1 cellular context compared by ENCODE assay signal in the genomic region with DNA sequence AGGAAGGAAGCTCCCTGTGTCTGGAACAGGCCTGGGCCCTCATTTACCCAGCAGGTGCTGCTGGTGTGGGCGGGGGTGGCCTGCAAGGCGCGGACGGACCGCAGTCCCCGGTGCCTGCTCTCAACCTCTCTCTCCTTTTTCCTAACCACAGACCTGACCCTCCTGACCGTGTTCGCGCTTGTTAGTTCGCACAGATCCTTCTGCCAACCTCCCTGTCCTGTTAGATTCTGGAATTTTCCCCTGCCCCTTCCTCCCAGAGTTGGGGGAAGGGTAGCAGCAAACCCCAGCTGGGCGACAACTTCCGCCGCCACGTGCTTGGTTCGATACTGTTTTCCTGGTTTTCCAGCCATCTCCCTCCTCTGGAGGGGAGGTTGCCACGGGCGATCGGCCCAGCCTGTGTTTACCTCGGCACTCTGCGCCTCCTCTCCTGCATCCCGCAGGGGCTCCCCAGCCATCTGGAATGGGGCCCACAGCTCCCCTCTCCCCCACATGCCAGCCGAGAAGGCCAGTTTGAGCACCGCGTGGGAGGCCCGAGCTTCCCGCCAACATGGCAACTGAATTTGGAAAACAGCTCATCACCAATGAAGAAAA.
TF ChIP-seq lines count a peak whose summit lies in the region.

No MANE protein-coding gene starts in this region.

TF ChIP-seq in WTC11, 78 proteins besides CTCF, POLR2A, EP300 and RAD21 (continued from another document and continues in another):
- TF ChIP-seq, protein P1, sequence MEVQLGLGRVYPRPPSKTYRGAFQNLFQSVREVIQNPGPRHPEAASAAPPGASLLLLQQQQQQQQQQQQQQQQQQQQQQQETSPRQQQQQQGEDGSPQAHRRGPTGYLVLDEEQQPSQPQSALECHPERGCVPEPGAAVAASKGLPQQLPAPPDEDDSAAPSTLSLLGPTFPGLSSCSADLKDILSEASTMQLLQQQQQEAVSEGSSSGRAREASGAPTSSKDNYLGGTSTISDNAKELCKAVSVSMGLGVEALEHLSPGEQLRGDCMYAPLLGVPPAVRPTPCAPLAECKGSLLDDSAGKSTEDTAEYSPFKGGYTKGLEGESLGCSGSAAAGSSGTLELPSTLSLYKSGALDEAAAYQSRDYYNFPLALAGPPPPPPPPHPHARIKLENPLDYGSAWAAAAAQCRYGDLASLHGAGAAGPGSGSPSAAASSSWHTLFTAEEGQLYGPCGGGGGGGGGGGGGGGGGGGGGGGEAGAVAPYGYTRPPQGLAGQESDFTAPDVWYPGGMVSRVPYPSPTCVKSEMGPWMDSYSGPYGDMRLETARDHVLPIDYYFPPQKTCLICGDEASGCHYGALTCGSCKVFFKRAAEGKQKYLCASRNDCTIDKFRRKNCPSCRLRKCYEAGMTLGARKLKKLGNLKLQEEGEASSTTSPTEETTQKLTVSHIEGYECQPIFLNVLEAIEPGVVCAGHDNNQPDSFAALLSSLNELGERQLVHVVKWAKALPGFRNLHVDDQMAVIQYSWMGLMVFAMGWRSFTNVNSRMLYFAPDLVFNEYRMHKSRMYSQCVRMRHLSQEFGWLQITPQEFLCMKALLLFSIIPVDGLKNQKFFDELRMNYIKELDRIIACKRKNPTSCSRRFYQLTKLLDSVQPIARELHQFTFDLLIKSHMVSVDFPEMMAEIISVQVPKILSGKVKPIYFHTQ (CRISPR knock-in tag; IDR thresholded peaks at IDR 0.05): no peak
- TF ChIP-seq ZNF317 (CRISPR knock-in tag; IDR thresholded peaks at IDR 0.05; ENCODE audit: borderline replicate concordance, low read depth): no peak
- TF ChIP-seq TP53 (CRISPR knock-in tag; IDR thresholded peaks at IDR 0.05): no peak
- TF ChIP-seq, protein P2, sequence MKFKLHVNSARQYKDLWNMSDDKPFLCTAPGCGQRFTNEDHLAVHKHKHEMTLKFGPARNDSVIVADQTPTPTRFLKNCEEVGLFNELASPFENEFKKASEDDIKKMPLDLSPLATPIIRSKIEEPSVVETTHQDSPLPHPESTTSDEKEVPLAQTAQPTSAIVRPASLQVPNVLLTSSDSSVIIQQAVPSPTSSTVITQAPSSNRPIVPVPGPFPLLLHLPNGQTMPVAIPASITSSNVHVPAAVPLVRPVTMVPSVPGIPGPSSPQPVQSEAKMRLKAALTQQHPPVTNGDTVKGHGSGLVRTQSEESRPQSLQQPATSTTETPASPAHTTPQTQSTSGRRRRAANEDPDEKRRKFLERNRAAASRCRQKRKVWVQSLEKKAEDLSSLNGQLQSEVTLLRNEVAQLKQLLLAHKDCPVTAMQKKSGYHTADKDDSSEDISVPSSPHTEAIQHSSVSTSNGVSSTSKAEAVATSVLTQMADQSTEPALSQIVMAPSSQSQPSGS (CRISPR knock-in tag; IDR thresholded peaks at IDR 0.05; ENCODE audit: borderline replicate concordance, low read depth): no peak
- TF ChIP-seq, protein P3, sequence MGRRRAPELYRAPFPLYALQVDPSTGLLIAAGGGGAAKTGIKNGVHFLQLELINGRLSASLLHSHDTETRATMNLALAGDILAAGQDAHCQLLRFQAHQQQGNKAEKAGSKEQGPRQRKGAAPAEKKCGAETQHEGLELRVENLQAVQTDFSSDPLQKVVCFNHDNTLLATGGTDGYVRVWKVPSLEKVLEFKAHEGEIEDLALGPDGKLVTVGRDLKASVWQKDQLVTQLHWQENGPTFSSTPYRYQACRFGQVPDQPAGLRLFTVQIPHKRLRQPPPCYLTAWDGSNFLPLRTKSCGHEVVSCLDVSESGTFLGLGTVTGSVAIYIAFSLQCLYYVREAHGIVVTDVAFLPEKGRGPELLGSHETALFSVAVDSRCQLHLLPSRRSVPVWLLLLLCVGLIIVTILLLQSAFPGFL (CRISPR knock-in tag; IDR thresholded peaks at IDR 0.05; ENCODE audit: borderline replicate concordance): no peak
- TF ChIP-seq FOXK1 (CRISPR knock-in tag; IDR thresholded peaks at IDR 0.05): peak; percentile 55; the same call in 1 of the 2 replicates
- TF ChIP-seq MYBL2 (CRISPR knock-in tag; IDR thresholded peaks at IDR 0.05): peak; percentile 80; the same call in 1 of the 2 replicates
- TF ChIP-seq ZNF219 (CRISPR knock-in tag; IDR thresholded peaks at IDR 0.05; ENCODE audit: borderline replicate concordance): no peak
- TF ChIP-seq ESRRA (CRISPR knock-in tag; IDR thresholded peaks at IDR 0.05; ENCODE audit: borderline replicate concordance): no peak
- TF ChIP-seq ZNF263 (CRISPR knock-in tag; IDR thresholded peaks at IDR 0.05; ENCODE audit: low read depth): no peak; the same call in 1 of the 2 replicates
- no peak for TF ChIP-seq ZNF396 (CRISPR knock-in tag; IDR thresholded peaks at IDR 0.05; ENCODE audit: borderline replicate concordance)
- TF ChIP-seq FOXP1 (CRISPR knock-in tag; IDR thresholded peaks at IDR 0.05; ENCODE audit: borderline replicate concordance): peak; percentile 92
- TF ChIP-seq NR3C1 (CRISPR knock-in tag; conservative IDR thresholded peaks at IDR 0.05; ENCODE audit: low read depth): no peak
- no peak for TF ChIP-seq HMGA2 (CRISPR knock-in tag; IDR thresholded peaks at IDR 0.05)
- TF ChIP-seq, protein P4, sequence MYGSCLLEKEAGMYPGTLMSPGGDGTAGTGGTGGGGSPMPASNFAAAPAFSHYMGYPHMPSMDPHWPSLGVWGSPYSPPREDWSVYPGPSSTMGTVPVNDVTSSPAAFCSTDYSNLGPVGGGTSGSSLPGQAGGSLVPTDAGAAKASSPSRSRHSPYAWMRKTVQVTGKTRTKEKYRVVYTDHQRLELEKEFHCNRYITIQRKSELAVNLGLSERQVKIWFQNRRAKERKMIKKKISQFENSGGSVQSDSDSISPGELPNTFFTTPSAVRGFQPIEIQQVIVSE (CRISPR knock-in tag; IDR thresholded peaks at IDR 0.05; ENCODE audit: borderline replicate concordance): no peak
- TF ChIP-seq NFATC4 (CRISPR knock-in tag; IDR thresholded peaks at IDR 0.05): no peak
- TF ChIP-seq RELA (CRISPR knock-in tag; IDR thresholded peaks at IDR 0.05; ENCODE audit: borderline replicate concordance): no peak
- no peak for TF ChIP-seq ELF4 (CRISPR knock-in tag; IDR thresholded peaks at IDR 0.05; ENCODE audit: low read depth)
- TF ChIP-seq, protein P5, sequence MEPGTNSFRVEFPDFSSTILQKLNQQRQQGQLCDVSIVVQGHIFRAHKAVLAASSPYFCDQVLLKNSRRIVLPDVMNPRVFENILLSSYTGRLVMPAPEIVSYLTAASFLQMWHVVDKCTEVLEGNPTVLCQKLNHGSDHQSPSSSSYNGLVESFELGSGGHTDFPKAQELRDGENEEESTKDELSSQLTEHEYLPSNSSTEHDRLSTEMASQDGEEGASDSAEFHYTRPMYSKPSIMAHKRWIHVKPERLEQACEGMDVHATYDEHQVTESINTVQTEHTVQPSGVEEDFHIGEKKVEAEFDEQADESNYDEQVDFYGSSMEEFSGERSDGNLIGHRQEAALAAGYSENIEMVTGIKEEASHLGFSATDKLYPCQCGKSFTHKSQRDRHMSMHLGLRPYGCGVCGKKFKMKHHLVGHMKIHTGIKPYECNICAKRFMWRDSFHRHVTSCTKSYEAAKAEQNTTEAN (CRISPR knock-in tag; IDR thresholded peaks at IDR 0.05): peak; percentile 38; the same call in 1 of the 2 replicates
- TF ChIP-seq, protein P6, sequence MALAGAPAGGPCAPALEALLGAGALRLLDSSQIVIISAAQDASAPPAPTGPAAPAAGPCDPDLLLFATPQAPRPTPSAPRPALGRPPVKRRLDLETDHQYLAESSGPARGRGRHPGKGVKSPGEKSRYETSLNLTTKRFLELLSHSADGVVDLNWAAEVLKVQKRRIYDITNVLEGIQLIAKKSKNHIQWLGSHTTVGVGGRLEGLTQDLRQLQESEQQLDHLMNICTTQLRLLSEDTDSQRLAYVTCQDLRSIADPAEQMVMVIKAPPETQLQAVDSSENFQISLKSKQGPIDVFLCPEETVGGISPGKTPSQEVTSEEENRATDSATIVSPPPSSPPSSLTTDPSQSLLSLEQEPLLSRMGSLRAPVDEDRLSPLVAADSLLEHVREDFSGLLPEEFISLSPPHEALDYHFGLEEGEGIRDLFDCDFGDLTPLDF (CRISPR knock-in tag; IDR thresholded peaks at IDR 0.05): no peak
- TF ChIP-seq, protein P7, sequence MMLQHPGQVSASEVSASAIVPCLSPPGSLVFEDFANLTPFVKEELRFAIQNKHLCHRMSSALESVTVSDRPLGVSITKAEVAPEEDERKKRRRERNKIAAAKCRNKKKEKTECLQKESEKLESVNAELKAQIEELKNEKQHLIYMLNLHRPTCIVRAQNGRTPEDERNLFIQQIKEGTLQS (CRISPR knock-in tag; conservative IDR thresholded peaks at IDR 0.05): no peak
- no peak for TF ChIP-seq JAZF1 (CRISPR knock-in tag; IDR thresholded peaks at IDR 0.05)
- TF ChIP-seq, protein P8, sequence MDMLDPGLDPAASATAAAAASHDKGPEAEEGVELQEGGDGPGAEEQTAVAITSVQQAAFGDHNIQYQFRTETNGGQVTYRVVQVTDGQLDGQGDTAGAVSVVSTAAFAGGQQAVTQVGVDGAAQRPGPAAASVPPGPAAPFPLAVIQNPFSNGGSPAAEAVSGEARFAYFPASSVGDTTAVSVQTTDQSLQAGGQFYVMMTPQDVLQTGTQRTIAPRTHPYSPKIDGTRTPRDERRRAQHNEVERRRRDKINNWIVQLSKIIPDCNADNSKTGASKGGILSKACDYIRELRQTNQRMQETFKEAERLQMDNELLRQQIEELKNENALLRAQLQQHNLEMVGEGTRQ (CRISPR knock-in tag; IDR thresholded peaks at IDR 0.05): no peak; the same call in 1 of the 2 replicates
- TF ChIP-seq ATF1 (CRISPR knock-in tag; IDR thresholded peaks at IDR 0.05): no peak
- no peak for TF ChIP-seq GRHL2 (CRISPR knock-in tag; IDR thresholded peaks at IDR 0.05; ENCODE audit: insufficient replicate concordance, severe bottlenecking)
- TF ChIP-seq, protein P9, sequence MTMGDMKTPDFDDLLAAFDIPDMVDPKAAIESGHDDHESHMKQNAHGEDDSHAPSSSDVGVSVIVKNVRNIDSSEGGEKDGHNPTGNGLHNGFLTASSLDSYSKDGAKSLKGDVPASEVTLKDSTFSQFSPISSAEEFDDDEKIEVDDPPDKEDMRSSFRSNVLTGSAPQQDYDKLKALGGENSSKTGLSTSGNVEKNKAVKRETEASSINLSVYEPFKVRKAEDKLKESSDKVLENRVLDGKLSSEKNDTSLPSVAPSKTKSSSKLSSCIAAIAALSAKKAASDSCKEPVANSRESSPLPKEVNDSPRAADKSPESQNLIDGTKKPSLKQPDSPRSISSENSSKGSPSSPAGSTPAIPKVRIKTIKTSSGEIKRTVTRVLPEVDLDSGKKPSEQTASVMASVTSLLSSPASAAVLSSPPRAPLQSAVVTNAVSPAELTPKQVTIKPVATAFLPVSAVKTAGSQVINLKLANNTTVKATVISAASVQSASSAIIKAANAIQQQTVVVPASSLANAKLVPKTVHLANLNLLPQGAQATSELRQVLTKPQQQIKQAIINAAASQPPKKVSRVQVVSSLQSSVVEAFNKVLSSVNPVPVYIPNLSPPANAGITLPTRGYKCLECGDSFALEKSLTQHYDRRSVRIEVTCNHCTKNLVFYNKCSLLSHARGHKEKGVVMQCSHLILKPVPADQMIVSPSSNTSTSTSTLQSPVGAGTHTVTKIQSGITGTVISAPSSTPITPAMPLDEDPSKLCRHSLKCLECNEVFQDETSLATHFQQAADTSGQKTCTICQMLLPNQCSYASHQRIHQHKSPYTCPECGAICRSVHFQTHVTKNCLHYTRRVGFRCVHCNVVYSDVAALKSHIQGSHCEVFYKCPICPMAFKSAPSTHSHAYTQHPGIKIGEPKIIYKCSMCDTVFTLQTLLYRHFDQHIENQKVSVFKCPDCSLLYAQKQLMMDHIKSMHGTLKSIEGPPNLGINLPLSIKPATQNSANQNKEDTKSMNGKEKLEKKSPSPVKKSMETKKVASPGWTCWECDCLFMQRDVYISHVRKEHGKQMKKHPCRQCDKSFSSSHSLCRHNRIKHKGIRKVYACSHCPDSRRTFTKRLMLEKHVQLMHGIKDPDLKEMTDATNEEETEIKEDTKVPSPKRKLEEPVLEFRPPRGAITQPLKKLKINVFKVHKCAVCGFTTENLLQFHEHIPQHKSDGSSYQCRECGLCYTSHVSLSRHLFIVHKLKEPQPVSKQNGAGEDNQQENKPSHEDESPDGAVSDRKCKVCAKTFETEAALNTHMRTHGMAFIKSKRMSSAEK (CRISPR knock-in tag; IDR thresholded peaks at IDR 0.05; ENCODE audit: borderline replicate concordance): no peak
- TF ChIP-seq TCF7 (CRISPR knock-in tag; IDR thresholded peaks at IDR 0.05; ENCODE audit: low read depth): no peak
- TF ChIP-seq ZNF416 (CRISPR knock-in tag; IDR thresholded peaks at IDR 0.05): no peak
- TF ChIP-seq, protein P10, sequence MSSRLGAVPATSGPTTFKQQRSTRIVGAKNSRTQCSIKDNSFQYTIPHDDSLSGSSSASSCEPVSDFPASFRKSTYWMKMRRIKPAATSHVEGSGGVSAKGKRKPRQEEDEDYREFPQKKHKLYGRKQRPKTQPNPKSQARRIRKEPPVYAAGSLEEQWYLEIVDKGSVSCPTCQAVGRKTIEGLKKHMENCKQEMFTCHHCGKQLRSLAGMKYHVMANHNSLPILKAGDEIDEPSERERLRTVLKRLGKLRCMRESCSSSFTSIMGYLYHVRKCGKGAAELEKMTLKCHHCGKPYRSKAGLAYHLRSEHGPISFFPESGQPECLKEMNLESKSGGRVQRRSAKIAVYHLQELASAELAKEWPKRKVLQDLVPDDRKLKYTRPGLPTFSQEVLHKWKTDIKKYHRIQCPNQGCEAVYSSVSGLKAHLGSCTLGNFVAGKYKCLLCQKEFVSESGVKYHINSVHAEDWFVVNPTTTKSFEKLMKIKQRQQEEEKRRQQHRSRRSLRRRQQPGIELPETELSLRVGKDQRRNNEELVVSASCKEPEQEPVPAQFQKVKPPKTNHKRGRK (CRISPR knock-in tag; IDR thresholded peaks at IDR 0.05; ENCODE audit: borderline replicate concordance): no peak
- no peak for TF ChIP-seq ZNF232 (CRISPR knock-in tag; IDR thresholded peaks at IDR 0.05)
- TF ChIP-seq MXD4 (CRISPR knock-in tag; IDR thresholded peaks at IDR 0.05; ENCODE audit: borderline replicate concordance): no peak
- TF ChIP-seq, protein P11, sequence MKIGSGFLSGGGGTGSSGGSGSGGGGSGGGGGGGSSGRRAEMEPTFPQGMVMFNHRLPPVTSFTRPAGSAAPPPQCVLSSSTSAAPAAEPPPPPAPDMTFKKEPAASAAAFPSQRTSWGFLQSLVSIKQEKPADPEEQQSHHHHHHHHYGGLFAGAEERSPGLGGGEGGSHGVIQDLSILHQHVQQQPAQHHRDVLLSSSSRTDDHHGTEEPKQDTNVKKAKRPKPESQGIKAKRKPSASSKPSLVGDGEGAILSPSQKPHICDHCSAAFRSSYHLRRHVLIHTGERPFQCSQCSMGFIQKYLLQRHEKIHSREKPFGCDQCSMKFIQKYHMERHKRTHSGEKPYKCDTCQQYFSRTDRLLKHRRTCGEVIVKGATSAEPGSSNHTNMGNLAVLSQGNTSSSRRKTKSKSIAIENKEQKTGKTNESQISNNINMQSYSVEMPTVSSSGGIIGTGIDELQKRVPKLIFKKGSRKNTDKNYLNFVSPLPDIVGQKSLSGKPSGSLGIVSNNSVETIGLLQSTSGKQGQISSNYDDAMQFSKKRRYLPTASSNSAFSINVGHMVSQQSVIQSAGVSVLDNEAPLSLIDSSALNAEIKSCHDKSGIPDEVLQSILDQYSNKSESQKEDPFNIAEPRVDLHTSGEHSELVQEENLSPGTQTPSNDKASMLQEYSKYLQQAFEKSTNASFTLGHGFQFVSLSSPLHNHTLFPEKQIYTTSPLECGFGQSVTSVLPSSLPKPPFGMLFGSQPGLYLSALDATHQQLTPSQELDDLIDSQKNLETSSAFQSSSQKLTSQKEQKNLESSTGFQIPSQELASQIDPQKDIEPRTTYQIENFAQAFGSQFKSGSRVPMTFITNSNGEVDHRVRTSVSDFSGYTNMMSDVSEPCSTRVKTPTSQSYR (CRISPR knock-in tag; IDR thresholded peaks at IDR 0.05): peak; percentile 71; the same call in 1 of the 2 replicates
- TF ChIP-seq, protein P12, sequence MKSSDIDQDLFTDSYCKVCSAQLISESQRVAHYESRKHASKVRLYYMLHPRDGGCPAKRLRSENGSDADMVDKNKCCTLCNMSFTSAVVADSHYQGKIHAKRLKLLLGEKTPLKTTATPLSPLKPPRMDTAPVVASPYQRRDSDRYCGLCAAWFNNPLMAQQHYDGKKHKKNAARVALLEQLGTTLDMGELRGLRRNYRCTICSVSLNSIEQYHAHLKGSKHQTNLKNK (CRISPR knock-in tag; IDR thresholded peaks at IDR 0.05): no peak
